ENCODE assay signal across 14 cellular contexts in genomic region chr11:122791836-122792235, GRCh38. TPM values are rescaled to one million over a fixed set of nuclear protein-coding genes. Genes with fewer than 3 reads are reported as not detected.
DNase-seq lines count a peak whose midpoint lies in the region; ATAC-seq, FAIRE-seq and TF ChIP-seq lines count a peak whose summit lies in the region.
"Had no signal": no experiment of that assay in that cellular context is flagged by ENCODE, and none has a peak within 500 bp of the region (broad histone marks: within the 10 kb centered on the region; RNA-seq: fewer than 3 reads in every experiment).

No MANE protein-coding gene starts in this region.

- TF ChIP-seq POLR2A in GM12878 (IDR thresholded peaks at IDR 0.05; ENCODE audit: low read depth, low read length) (no peak), heart left ventricle (IDR thresholded peaks at IDR 0.05) (no peak)

- in situ Hi-C loops in GM12878 (cut with MboI) = no loop called here

- H3K36me3 Mint-ChIP-seq in stimulated activated effector memory CD8-positive, alpha-beta T cell treated with anti-CD3 and anti-CD28 coated beads, Interleukin-12 subunit alpha, Interleukin-12 subunit beta, amount 100 ng/mL, for 72 hours = peaks cover 25% of the 10 kb centered on the region
- peaks cover 0 to 33% (median 4%) of the 10 kb centered on the region in 3 donors for H3K36me3 Mint-ChIP-seq in immature natural killer cell

- DNase-seq in HCEC 1CT (peak; percentile 64), GM12878 (ENCODE audit: low read depth, low spot score) (no peak), hepatic stellate cell (ENCODE audit: low spot score) (peak; percentile 54), DMS53 (lab: John Stamatoyannopoulos, UW) (no peak), heart left ventricle (no peak), immature natural killer cell (no peak), DMS53 treated with DMSO at 0.1 percent for 48 hours (lab: John Stamatoyannopoulos, UW; ENCODE audit: unreplicated experiment) (no peak)
- no peak for DNase-seq in stimulated activated effector memory CD8-positive, alpha-beta T cell treated with anti-CD3 and anti-CD28 coated beads, Interleukin-12 subunit alpha, Interleukin-12 subunit beta, amount 100 ng/mL, for 72 hours (ENCODE audit: low spot score in 2 of 2)
- DNase-seq: activated T-cell treated with anti-CD3 and anti-CD28 coated beads for 4 hours, aorta, NCI-H1694, NCI-H774, thyroid gland had no signal

- 21% methylated on average over 8 of the region's 8 CpGs for WGBS in GM12878 (ENCODE audit: insufficient coverage, insufficient replicate concordance, low lambda C conversion rate, missing lambda C conversion rate)
- 80 to 86% (median 82%) methylated on average over 7 to 8 of the region's 8 CpGs for WGBS in heart left ventricle, 4 donors

- no peaks in the 10 kb centered on the region for H4K20me1 ChIP-seq in GM12878 (ENCODE audit: control insufficient read depth, insufficient read depth)

- CTCF ChIA-PET in GM12878 (lab: Yijun Ruan, JAX) = interaction anchor here (0.7 to 13.4 kb wide), 7 partner anchors 10 to 242 kb away, joined by 3 to 490 read pairs (median 10); no protein-coding TSS in a partner anchor

- H3K27ac Mint-ChIP-seq in stimulated activated effector memory CD8-positive, alpha-beta T cell treated with anti-CD3 and anti-CD28 coated beads, Interleukin-12 subunit alpha, Interleukin-12 subunit beta, amount 100 ng/mL, for 72 hours = peak overlapping the region; percentile 17
- H3K27ac Mint-ChIP-seq in immature natural killer cell = no peak overlapping the region

- RAD21 ChIA-PET in GM12878 (lab: Charles Lee; ENCODE audit: unreplicated experiment) = interaction anchor here (10.5 kb wide), 1 partner anchor 60 kb away, joined by 254 read pairs; no protein-coding TSS in a partner anchor

- ATAC-seq in GM12878 = no peak
- no peak for ATAC-seq in stimulated activated effector memory CD8-positive, alpha-beta T cell treated with anti-CD3 and anti-CD28 coated beads, Interleukin-12 subunit alpha, Interleukin-12 subunit beta, amount 100 ng/mL, for 72 hours
- no peak for ATAC-seq in heart left ventricle

- no peak for TF ChIP-seq EP300 in GM12878 (IDR thresholded peaks at IDR 0.05; ENCODE audit: borderline replicate concordance in 1 of 2, control insufficient read depth in 1 of 2, low read depth in 2 of 2, low read length in 2 of 2)

- intact Hi-C loops in GM12878 (cut with micrococcal nuclease; ENCODE audit: unreplicated experiment) = no loop called here
- intact Hi-C loops in heart left ventricle (cut with DNase I) = no loop called here

- no peaks in the 10 kb centered on the region; a peak in 1 of 4 replicates for H3K27me3 ChIP-seq in GM12878 (replicated peaks in 1 of 2; ENCODE audit: control insufficient read depth in 2 of 2, insufficient read depth in 2 of 2, low read length in 1 of 2)
- H3K27me3 ChIP-seq in heart left ventricle = no peaks in the 10 kb centered on the region
- H3K27me3 ChIP-seq: thyroid gland had no signal

- peaks cover 8% of the 10 kb centered on the region for H3K4me1 Mint-ChIP-seq in stimulated activated effector memory CD8-positive, alpha-beta T cell treated with anti-CD3 and anti-CD28 coated beads, Interleukin-12 subunit alpha, Interleukin-12 subunit beta, amount 100 ng/mL, for 72 hours
- H3K4me1 Mint-ChIP-seq in immature natural killer cell = peaks cover 0 to 1% of the 10 kb centered on the region in 2 donors

- H3K9me3 ChIP-seq in GM12878 (replicated peaks; ENCODE audit: control insufficient read depth, insufficient read depth, low read length) (no peaks in the 10 kb centered on the region), heart left ventricle (no peaks in the 10 kb centered on the region)
- H3K9me3 ChIP-seq: thyroid gland had no signal

- no peak for FAIRE-seq in GM12878 (lab: Jason Lieb, UNC)
- FAIRE-seq: D721Med had no signal

- no peaks in the 10 kb centered on the region for H3K27me3 Mint-ChIP-seq in immature natural killer cell (ENCODE audit: low read depth in 3 of 3)

- no peaks in the 10 kb centered on the region for H3K79me2 ChIP-seq in GM12878 (ENCODE audit: control insufficient read depth, insufficient read depth, low read length)

- no peak overlapping the region for H3K27ac ChIP-seq in GM12878 (ENCODE audit: control insufficient read depth, insufficient read depth)
- no peak overlapping the region for H3K27ac ChIP-seq in heart left ventricle
- H3K27ac ChIP-seq: thyroid gland had no signal

- no peak overlapping the region for H2AFZ ChIP-seq in GM12878 (ENCODE audit: control insufficient read depth, low read depth, low read length)

- H3K36me3 ChIP-seq in GM12878 (ENCODE audit: control insufficient read depth in 2 of 2, insufficient read depth in 2 of 2, low read length in 1 of 2) (no peaks in the 10 kb centered on the region), heart left ventricle (peaks cover 0 to 72% (median 3%) of the 10 kb centered on the region in 9 donors)
- H3K36me3 ChIP-seq: thyroid gland had no signal

- TF ChIP-seq CTCF in GM12878 (IDR thresholded peaks at IDR 0.05 in 2 of 3, conservative IDR thresholded peaks at IDR 0.05 in 1 of 3; ENCODE audit: control insufficient read depth in 2 of 3, extremely low read depth in 1 of 3, insufficient read depth in 1 of 3, low read depth in 3 of 3, low read length in 3 of 3) (no peak), heart left ventricle (IDR thresholded peaks at IDR 0.05) (no peak)

- H3K9me3 Mint-ChIP-seq in stimulated activated effector memory CD8-positive, alpha-beta T cell treated with anti-CD3 and anti-CD28 coated beads, Interleukin-12 subunit alpha, Interleukin-12 subunit beta, amount 100 ng/mL, for 72 hours = no peaks in the 10 kb centered on the region
- no peaks in the 10 kb centered on the region for H3K9me3 Mint-ChIP-seq in immature natural killer cell

- H3K4me1 ChIP-seq in GM12878 (ENCODE audit: control insufficient read depth, insufficient read depth, low read length) = no peaks in the 10 kb centered on the region
- no peaks in the 10 kb centered on the region for H3K4me1 ChIP-seq in heart left ventricle
- H3K4me1 ChIP-seq: thyroid gland had no signal

- SMC1A ChIA-PET in GM12878 (lab: Charles Lee; ENCODE audit: uncharacterized antibody, unreplicated experiment) = interaction anchor here (0.7 to 11.5 kb wide), 6 partner anchors 17 to 229 kb away, joined by 3 to 294 read pairs (median 4); no protein-coding TSS in a partner anchor

- H3K4me2 ChIP-seq in GM12878 (ENCODE audit: control insufficient read depth, insufficient read depth) = no peak overlapping the region

- H3K4me3 Mint-ChIP-seq in stimulated activated effector memory CD8-positive, alpha-beta T cell treated with anti-CD3 and anti-CD28 coated beads, Interleukin-12 subunit alpha, Interleukin-12 subunit beta, amount 100 ng/mL, for 72 hours = no peak overlapping the region
- H3K4me3 Mint-ChIP-seq in immature natural killer cell = no peak overlapping the region

- H3K4me3 ChIP-seq in GM12878 (no peak overlapping the region), heart left ventricle (no peak overlapping the region)
- H3K4me3 ChIP-seq: thyroid gland had no signal

- H3K9ac ChIP-seq in GM12878 (ENCODE audit: control insufficient read depth, insufficient read depth, low read length) = no peak overlapping the region

- no peak for TF ChIP-seq RAD21 in GM12878 (IDR thresholded peaks at IDR 0.05; ENCODE audit: insufficient read depth, low read depth, low read length)

- BruUV-seq in GM12878 (replicated peaks; lab: Mats Ljungman, UMichigan) = no TSS peak

- POLR2A ChIA-PET in GM12878 (lab: Charles Lee) = interaction anchor here (1.3 kb wide), 1 partner anchor 60 kb away, joined by 3 read pairs; no protein-coding TSS in a partner anchor

TF ChIP-seq in GM12878, 131 proteins besides CTCF, POLR2A, EP300 and RAD21 (continues in another document):
- peak; percentile 33 for TF ChIP-seq BCL3 (IDR thresholded peaks at IDR 0.05; ENCODE audit: borderline replicate concordance, insufficient read depth, low read depth, low read length, poor library complexity, severe bottlenecking)

RNA-seq across cellular contexts. Expression of gene CRTAM, which starts 46.5 kb away (rescaled TPM):
- total RNA-seq in GM12878 (2013; cell fraction: nucleolus; rRNA removed) = 9.3 and 11.0 TPM in 2 replicates
- total RNA-seq in GM12878 (2014; rRNA removed) = 2.1 and 2.7 TPM in 2 replicates
- total RNA-seq in GM12878 (2014; rRNA removed; fragmentation: Illumina TruSeq; extraction: Trizol) = 5.0 and 5.3 TPM in 2 replicates
- 1.4 and 1.5 TPM in 2 replicates for total RNA-seq in GM12878 (2021)
- polyA plus RNA-seq in GM12878 (2011; ENCODE audit: low read depth) = not detected
- 35.6 and 51.2 TPM in 2 replicates for polyA plus RNA-seq in GM12878 (2011; rRNA removed)
- polyA plus RNA-seq in GM12878 (2011; cell fraction: cytosol; rRNA removed) = 17.4 and 19.2 TPM in 2 replicates
- polyA plus RNA-seq in GM12878 (2011; cell fraction: nucleus; rRNA removed) = 4.5 and 6.6 TPM in 2 replicates
- polyA plus RNA-seq in GM12878 (2012) = 0.11 and 0.25 TPM in 2 replicates
- polyA plus RNA-seq in GM12878 (2014; fragmentation: Illumina TruSeq; extraction: Trizol) = 6.4 and 7.4 TPM in 2 replicates
- polyA plus RNA-seq in GM12878 (2014; fragmentation: Nextera tagmentation; extraction: Ambion mirVana) = 1 to 10 TPM; 2.8 to 3.1 TPM
- polyA plus RNA-seq in GM12878 (2014; rRNA removed) = 1.1 and 4.4 TPM in 2 replicates
- polyA plus RNA-seq in GM12878 (2016; fragmentation: Nextera tagmentation; extraction: Ambion mirVana) = 1 to 10 TPM in 1 of 2 experiments, under 1 TPM in 1; 0.76 to 1.2 TPM
- polyA minus RNA-seq in GM12878 (2011; rRNA and poly(A)+ RNA removed) = 23.8 and 29.8 TPM in 2 replicates
- polyA minus RNA-seq in GM12878 (2011; cell fraction: cytosol; rRNA and poly(A)+ RNA removed) = 9.9 and 11.3 TPM in 2 replicates
- polyA minus RNA-seq in GM12878 (2011; cell fraction: nucleus; rRNA and poly(A)+ RNA removed) = 3.6 and 4.2 TPM in 2 replicates
- 1 to 10 TPM in 2 of 9 donors, under 1 TPM in 1, not detected in 6; 0.23 to 2.2 (median 1.8) TPM for total RNA-seq in heart left ventricle
- polyA plus RNA-seq in heart left ventricle = under 1 TPM in 1 of 2 donors, not detected in 1; 0.08 TPM
- polyA plus RNA-seq in immature natural killer cell = 10 to 100 TPM; 11.2 to 34.9 (median 23.8) TPM
- polyA plus RNA-seq: aorta had no signal

Comparison
In these comparisons a context has a peak if more than half of its experiments do, and no peak if none do; other contexts are left out.
1. DNase-seq: peak in HCEC 1CT (single experiment) and hepatic stellate cell (single experiment); none in GM12878 (single experiment), stimulated activated effector memory CD8-positive, alpha-beta T cell treated with anti-CD3 and anti-CD28 coated beads, Interleukin-12 subunit alpha, Interleukin-12 subunit beta, amount 100 ng/mL, for 72 hours (0 of 2), DMS53 (single experiment), heart left ventricle (0 of 5), immature natural killer cell (0 of 3) and DMS53 treated with DMSO at 0.1 percent for 48 hours (single experiment).